1 cellular context compared by ENCODE assay signal in the genomic region with DNA sequence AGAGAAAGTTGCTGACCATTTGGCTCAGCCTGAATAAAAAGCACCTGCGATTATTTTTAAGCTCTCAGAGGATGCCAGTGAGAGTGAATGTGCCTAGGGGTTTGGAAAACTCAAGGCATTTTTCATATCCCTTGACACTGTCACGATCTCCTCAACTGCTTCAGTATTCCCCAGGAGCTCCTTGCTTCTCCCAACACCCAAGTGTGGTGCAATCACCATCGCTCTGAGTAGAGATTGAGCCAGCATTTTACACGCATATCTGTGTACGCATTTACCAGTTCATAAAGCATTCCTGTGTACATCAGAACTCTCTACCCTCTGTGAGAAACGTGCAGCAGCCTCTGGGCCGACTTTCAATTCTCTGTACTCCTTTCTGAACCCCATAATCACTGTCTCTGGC.
TF ChIP-seq lines count a peak whose summit lies in the region.

No MANE protein-coding gene starts in this region.

TF ChIP-seq in neural cell, 6 proteins besides CTCF, POLR2A, EP300 and RAD21 (continued from another document):
- TF ChIP-seq, protein P1, sequence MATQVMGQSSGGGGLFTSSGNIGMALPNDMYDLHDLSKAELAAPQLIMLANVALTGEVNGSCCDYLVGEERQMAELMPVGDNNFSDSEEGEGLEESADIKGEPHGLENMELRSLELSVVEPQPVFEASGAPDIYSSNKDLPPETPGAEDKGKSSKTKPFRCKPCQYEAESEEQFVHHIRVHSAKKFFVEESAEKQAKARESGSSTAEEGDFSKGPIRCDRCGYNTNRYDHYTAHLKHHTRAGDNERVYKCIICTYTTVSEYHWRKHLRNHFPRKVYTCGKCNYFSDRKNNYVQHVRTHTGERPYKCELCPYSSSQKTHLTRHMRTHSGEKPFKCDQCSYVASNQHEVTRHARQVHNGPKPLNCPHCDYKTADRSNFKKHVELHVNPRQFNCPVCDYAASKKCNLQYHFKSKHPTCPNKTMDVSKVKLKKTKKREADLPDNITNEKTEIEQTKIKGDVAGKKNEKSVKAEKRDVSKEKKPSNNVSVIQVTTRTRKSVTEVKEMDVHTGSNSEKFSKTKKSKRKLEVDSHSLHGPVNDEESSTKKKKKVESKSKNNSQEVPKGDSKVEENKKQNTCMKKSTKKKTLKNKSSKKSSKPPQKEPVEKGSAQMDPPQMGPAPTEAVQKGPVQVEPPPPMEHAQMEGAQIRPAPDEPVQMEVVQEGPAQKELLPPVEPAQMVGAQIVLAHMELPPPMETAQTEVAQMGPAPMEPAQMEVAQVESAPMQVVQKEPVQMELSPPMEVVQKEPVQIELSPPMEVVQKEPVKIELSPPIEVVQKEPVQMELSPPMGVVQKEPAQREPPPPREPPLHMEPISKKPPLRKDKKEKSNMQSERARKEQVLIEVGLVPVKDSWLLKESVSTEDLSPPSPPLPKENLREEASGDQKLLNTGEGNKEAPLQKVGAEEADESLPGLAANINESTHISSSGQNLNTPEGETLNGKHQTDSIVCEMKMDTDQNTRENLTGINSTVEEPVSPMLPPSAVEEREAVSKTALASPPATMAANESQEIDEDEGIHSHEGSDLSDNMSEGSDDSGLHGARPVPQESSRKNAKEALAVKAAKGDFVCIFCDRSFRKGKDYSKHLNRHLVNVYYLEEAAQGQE (IDR thresholded peaks at IDR 0.05; ENCODE audit: borderline replicate concordance) = no peak
